Comparison of ENCODE assay signal across 9 cellular contexts in genomic region chr10:75226055-75226454, GRCh38. TPM values are rescaled to one million over a fixed set of nuclear protein-coding genes. Genes with fewer than 3 reads are reported as not detected.
DNase-seq lines count a peak whose midpoint lies in the region; ATAC-seq and TF ChIP-seq lines count a peak whose summit lies in the region.
"Had no signal": no experiment of that assay in that cellular context is flagged by ENCODE, and none has a peak within 500 bp of the region (broad histone marks: within the 10 kb centered on the region; RNA-seq: fewer than 3 reads in every experiment).

No MANE protein-coding gene starts in this region.

- no peak for TF ChIP-seq CTCF in HEK293 (tag by site-specific recombination; IDR thresholded peaks at IDR 0.05)

- CTCF ChIA-PET in HEK293 (lab: Yijun Ruan, JAX) = interaction anchor here (0.7 to 2.0 kb wide), 6 partner anchors 10 to 1078 kb away, joined by 3 to 12 read pairs (median 5); partner anchors contain the start of gene COMTD1

- DNase-seq in adipocyte (ENCODE audit: low read depth) (no peak), 8988T (no peak), Kasumi-1 (lab: John Stamatoyannopoulos, UW) (no peak)
- DNase-seq: DND-41 had no signal

- H3K36me3 ChIP-seq in HEK293 (ENCODE audit: control insufficient read depth in 2 of 2, insufficient read depth in 1 of 2, low read length in 2 of 2) (peaks cover 37 to 92% of the 10 kb centered on the region in 2 experiments), adipocyte (ENCODE audit: control insufficient read depth, insufficient read depth, low read length, severe bottlenecking) (peaks cover 80% of the 10 kb centered on the region), iPS-20b (ENCODE audit: insufficient read depth, low read depth, low read length) (peaks cover 94% of the 10 kb centered on the region), skeletal muscle tissue (ENCODE audit: control insufficient read depth in 3 of 3, insufficient read depth in 3 of 3, low read length in 3 of 3) (peaks cover 17 to 54% (median 35%) of the 10 kb centered on the region in 3 donors)

- H3K4me1 ChIP-seq in HEK293 (ENCODE audit: control insufficient read depth, insufficient read depth, low read length) (peaks cover 15% of the 10 kb centered on the region), adipocyte (ENCODE audit: control insufficient read depth, insufficient read depth, low read length) (peaks cover 70% of the 10 kb centered on the region), iPS-20b (ENCODE audit: insufficient read depth, low read length) (peaks cover 38% of the 10 kb centered on the region), skeletal muscle tissue (ENCODE audit: control insufficient read depth in 3 of 3, insufficient read depth in 3 of 3, low read length in 3 of 3) (peaks cover 55 to 62% (median 57%) of the 10 kb centered on the region in 3 donors)

- no peak for ATAC-seq in HG02610 (IDR thresholded peaks at IDR 0.05; ENCODE audit: unreplicated experiment)
- ATAC-seq in GM18502 (IDR thresholded peaks at IDR 0.05; ENCODE audit: poor library complexity, unreplicated experiment) = no peak

- no peaks in the 10 kb centered on the region for H3K9me3 ChIP-seq in HEK293 (ENCODE audit: control insufficient read depth, insufficient read depth, low read depth, low read length)
- no peaks in the 10 kb centered on the region for H3K9me3 ChIP-seq in adipocyte (ENCODE audit: control insufficient read depth, low read length)
- H3K9me3 ChIP-seq in iPS-20b (ENCODE audit: insufficient read depth, low read depth, low read length) = no peaks in the 10 kb centered on the region
- no peaks in the 10 kb centered on the region for H3K9me3 ChIP-seq in skeletal muscle tissue (ENCODE audit: control insufficient read depth in 3 of 3, low read length in 3 of 3)

- H3K27ac ChIP-seq in HEK293 (ENCODE audit: extremely low read depth, low read depth, low read length) = no peak overlapping the region
- H3K27ac ChIP-seq in iPS-20b (ENCODE audit: low read length) = peak overlapping the region; percentile 30
- H3K27ac ChIP-seq in skeletal muscle tissue (ENCODE audit: low read depth, low read length) = peak overlapping the region; percentile 65

- POLR2A ChIA-PET in HEK293 (lab: Yijun Ruan, JAX) = interaction anchor here (0.6 to 5.5 kb wide), 6 partner anchors 9 to 482 kb away, joined by 3 to 28 read pairs (median 7); partner anchors contain the start of genes COMTD1, SAMD8 and VDAC2

- peak overlapping the region; percentile 80 for H3K9ac ChIP-seq in adipocyte (ENCODE audit: low read length)
- H3K9ac ChIP-seq in iPS-20b (ENCODE audit: low read depth, low read length) = peak overlapping the region; percentile 40; the same call in 1 of the 2 replicates
- peak overlapping the region in 1 of 3 donors; percentile 2 for H3K9ac ChIP-seq in skeletal muscle tissue (ENCODE audit: low read depth in 1 of 3, low read length in 3 of 3)

- H3K27me3 ChIP-seq in adipocyte (replicated peaks; ENCODE audit: control insufficient read depth, insufficient read depth, low read length) = no peaks in the 10 kb centered on the region
- H3K27me3 ChIP-seq in iPS-20b (ENCODE audit: insufficient read depth, low read length) = no peaks in the 10 kb centered on the region
- H3K27me3 ChIP-seq in skeletal muscle tissue (ENCODE audit: control insufficient read depth in 3 of 3, insufficient read depth in 3 of 3, low read length in 3 of 3) = no peaks in the 10 kb centered on the region

- no peak overlapping the region for H3K4me3 ChIP-seq in HEK293 (ENCODE audit: low read depth, low read length)
- peak overlapping the region; percentile 71 for H3K4me3 ChIP-seq in adipocyte (ENCODE audit: low read length)
- peak overlapping the region; percentile 24; the same call in 1 of the 2 replicates for H3K4me3 ChIP-seq in iPS-20b (ENCODE audit: low read length)
- H3K4me3 ChIP-seq in skeletal muscle tissue (ENCODE audit: low read length in 3 of 3) = no peak overlapping the region

TF ChIP-seq in HEK293, 187 proteins besides CTCF, POLR2A, EP300 and RAD21:
- no peak for TF ChIP-seq EGR2 (tag by site-specific recombination; IDR thresholded peaks at IDR 0.05; ENCODE audit: low read depth)
- no peak for TF ChIP-seq ZNF626 (tag by site-specific recombination; IDR thresholded peaks at IDR 0.05)
- no peak for TF ChIP-seq ZBTB7A (tag by site-specific recombination; IDR thresholded peaks at IDR 0.05; ENCODE audit: low read depth)
- 0 out of 2 replicates have a peak, but pooled peaks have one; percentile 1 for TF ChIP-seq ZNF335 (tag by site-specific recombination; conservative IDR thresholded peaks at IDR 0.05)
- TF ChIP-seq ZNF114 (tag by site-specific recombination; IDR thresholded peaks at IDR 0.05) = no peak
- TF ChIP-seq ZNF132 (tag by site-specific recombination; IDR thresholded peaks at IDR 0.05; ENCODE audit: borderline replicate concordance) = no peak
- no peak for TF ChIP-seq ZSCAN23 (tag by site-specific recombination; IDR thresholded peaks at IDR 0.05)
- no peak for TF ChIP-seq ZNF768 (tag by site-specific recombination; IDR thresholded peaks at IDR 0.05)
- TF ChIP-seq KLF16 (tag by site-specific recombination; IDR thresholded peaks at IDR 0.05) = no peak
- peak; percentile 88 for TF ChIP-seq SCRT2 (tag by site-specific recombination; IDR thresholded peaks at IDR 0.05)
- TF ChIP-seq ZNF654 (tag by site-specific recombination; IDR thresholded peaks at IDR 0.05; ENCODE audit: low read depth) = no peak
- no peak for TF ChIP-seq TRIM28 (IDR thresholded peaks at IDR 0.05; ENCODE audit: borderline replicate concordance, low read length)
- TF ChIP-seq GLIS2 (tag by site-specific recombination; IDR thresholded peaks at IDR 0.05) = no peak
- TF ChIP-seq ZNF488 (tag by site-specific recombination; IDR thresholded peaks at IDR 0.05) = no peak
- no peak for TF ChIP-seq ZNF629 (tag by site-specific recombination; IDR thresholded peaks at IDR 0.05)

RNA-seq across cellular contexts. Expression of gene COMTD1, which starts 9.7 kb away (rescaled TPM):
- total RNA-seq in skeletal muscle tissue = 4.2 TPM

RNA-seq across cellular contexts. Expression of gene VDAC2, which starts 15.5 kb away (rescaled TPM):
- 236 TPM for total RNA-seq in skeletal muscle tissue

Comparison
In these comparisons a context has a peak if more than half of its experiments do, and no peak if none do; other contexts are left out.
1. H3K4me3 ChIP-seq: peak in adipocyte (single experiment) and iPS-20b (single experiment); none in HEK293 (single experiment) and skeletal muscle tissue (0 of 3).